Comparison of ENCODE assay signal across 2 cellular contexts in the genomic region with DNA sequence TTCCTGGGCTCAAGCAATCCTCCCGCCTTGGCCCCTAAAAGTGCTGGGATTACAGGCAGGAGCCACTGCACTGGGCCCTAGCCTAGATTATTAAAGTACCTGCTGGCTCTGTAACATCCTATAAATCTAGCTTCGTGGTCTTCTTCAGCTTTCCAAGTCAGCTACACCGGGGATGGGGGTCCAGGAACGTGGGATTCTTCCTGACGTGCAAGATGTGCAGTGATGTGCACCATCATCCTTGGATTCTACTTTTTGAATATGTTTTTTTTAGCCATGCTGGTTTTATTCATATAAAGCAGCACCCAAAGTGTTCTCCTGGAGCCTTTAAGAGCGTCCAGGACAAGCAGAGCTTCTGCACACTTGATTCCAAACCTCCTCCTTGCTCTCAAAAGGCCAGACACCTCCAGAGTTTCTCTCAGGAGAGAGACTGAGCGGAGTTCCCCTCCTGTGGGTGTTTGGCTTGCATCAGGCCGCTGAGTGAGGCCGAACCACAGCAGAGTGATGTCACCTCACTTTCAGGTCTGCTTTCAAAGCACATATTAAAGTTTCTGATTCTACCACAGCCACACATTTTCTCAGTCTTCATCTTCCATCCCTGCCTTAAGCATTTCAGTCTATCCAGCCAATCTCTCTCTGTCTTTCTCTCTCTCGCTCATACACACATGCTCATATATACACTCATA.
TF ChIP-seq lines count a peak whose summit lies in the region.

No MANE protein-coding gene starts in this region.

TF ChIP-seq in IMR-90, 13 proteins besides CTCF, POLR2A, EP300 and RAD21:
- no peak for TF ChIP-seq MAFK (IDR thresholded peaks at IDR 0.05; ENCODE audit: low read depth, low read length)
- no peak for TF ChIP-seq BHLHE40 (IDR thresholded peaks at IDR 0.05; ENCODE audit: low read depth, low read length)
- TF ChIP-seq CEBPB (IDR thresholded peaks at IDR 0.05; ENCODE audit: low read depth, low read length), result peak; percentile 73
- no peak for TF ChIP-seq MXI1 (IDR thresholded peaks at IDR 0.05; ENCODE audit: borderline replicate concordance, low read depth, low read length)

TF ChIP-seq in HepG2, 621 proteins besides CTCF, POLR2A, EP300 and RAD21:
- no peak for TF ChIP-seq BRD4 (CRISPR knock-in tag; IDR thresholded peaks at IDR 0.05)
- TF ChIP-seq ZFP36L2 (CRISPR knock-in tag; IDR thresholded peaks at IDR 0.05), result no peak
- no peak for TF ChIP-seq CENPX (CRISPR knock-in tag; IDR thresholded peaks at IDR 0.05)
